ENCODE assay signal across 1 cellular context in genomic region chr20:31698803-31699718, GRCh38.
TF ChIP-seq lines count a peak whose summit lies in the region.

No MANE protein-coding gene starts in this region.

TF ChIP-seq in K562, 482 proteins besides CTCF, POLR2A, EP300 and RAD21 (continued from another document and continues in another):
- TF ChIP-seq REST (CRISPR knock-in tag; IDR thresholded peaks at IDR 0.05; ENCODE audit: low read depth) = no peak
- no peak for TF ChIP-seq CREB5 (CRISPR knock-in tag; IDR thresholded peaks at IDR 0.05)
- TF ChIP-seq EP400 (IDR thresholded peaks at IDR 0.05) = no peak
- no peak for TF ChIP-seq ZNF696 (CRISPR knock-in tag; conservative IDR thresholded peaks at IDR 0.05)
- TF ChIP-seq ZNF217 (CRISPR knock-in tag; IDR thresholded peaks at IDR 0.05) = no peak
- no peak for TF ChIP-seq KLF16 (IDR thresholded peaks at IDR 0.05)
- TF ChIP-seq ZNF449 (CRISPR knock-in tag; IDR thresholded peaks at IDR 0.05) = no peak
- no peak for TF ChIP-seq STAG1 (CRISPR knock-in tag; IDR thresholded peaks at IDR 0.05; ENCODE audit: borderline replicate concordance)
- peak; percentile 23; the same call in 1 of the 2 replicates for TF ChIP-seq NFE2 (IDR thresholded peaks at IDR 0.05; ENCODE audit: low read depth)
- TF ChIP-seq, protein P1, sequence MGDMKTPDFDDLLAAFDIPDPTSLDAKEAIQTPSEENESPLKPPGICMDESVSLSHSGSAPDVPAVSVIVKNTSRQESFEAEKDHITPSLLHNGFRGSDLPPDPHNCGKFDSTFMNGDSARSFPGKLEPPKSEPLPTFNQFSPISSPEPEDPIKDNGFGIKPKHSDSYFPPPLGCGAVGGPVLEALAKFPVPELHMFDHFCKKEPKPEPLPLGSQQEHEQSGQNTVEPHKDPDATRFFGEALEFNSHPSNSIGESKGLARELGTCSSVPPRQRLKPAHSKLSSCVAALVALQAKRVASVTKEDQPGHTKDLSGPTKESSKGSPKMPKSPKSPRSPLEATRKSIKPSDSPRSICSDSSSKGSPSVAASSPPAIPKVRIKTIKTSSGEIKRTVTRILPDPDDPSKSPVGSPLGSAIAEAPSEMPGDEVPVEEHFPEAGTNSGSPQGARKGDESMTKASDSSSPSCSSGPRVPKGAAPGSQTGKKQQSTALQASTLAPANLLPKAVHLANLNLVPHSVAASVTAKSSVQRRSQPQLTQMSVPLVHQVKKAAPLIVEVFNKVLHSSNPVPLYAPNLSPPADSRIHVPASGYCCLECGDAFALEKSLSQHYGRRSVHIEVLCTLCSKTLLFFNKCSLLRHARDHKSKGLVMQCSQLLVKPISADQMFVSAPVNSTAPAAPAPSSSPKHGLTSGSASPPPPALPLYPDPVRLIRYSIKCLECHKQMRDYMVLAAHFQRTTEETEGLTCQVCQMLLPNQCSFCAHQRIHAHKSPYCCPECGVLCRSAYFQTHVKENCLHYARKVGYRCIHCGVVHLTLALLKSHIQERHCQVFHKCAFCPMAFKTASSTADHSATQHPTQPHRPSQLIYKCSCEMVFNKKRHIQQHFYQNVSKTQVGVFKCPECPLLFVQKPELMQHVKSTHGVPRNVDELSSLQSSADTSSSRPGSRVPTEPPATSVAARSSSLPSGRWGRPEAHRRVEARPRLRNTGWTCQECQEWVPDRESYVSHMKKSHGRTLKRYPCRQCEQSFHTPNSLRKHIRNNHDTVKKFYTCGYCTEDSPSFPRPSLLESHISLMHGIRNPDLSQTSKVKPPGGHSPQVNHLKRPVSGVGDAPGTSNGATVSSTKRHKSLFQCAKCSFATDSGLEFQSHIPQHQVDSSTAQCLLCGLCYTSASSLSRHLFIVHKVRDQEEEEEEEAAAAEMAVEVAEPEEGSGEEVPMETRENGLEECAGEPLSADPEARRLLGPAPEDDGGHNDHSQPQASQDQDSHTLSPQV (IDR thresholded peaks at IDR 0.05) = peak; percentile 86
- TF ChIP-seq SIN3A (IDR thresholded peaks at IDR 0.05; ENCODE audit: borderline replicate concordance in 2 of 2, control insufficient read depth in 1 of 2, low read depth in 2 of 2, low read length in 2 of 2) = no peak
- TF ChIP-seq NFIC (IDR thresholded peaks at IDR 0.05) = no peak
- TF ChIP-seq PTTG1 (tag; IDR thresholded peaks at IDR 0.05; ENCODE audit: low read depth) = no peak
- no peak for TF ChIP-seq ZNF778 (CRISPR knock-in tag; IDR thresholded peaks at IDR 0.05)
- no peak for TF ChIP-seq LARP7 (IDR thresholded peaks at IDR 0.05)
- no peak for TF ChIP-seq KLF10 (CRISPR knock-in tag; IDR thresholded peaks at IDR 0.05)
- TF ChIP-seq ZNF639 (CRISPR knock-in tag; conservative IDR thresholded peaks at IDR 0.05 in 1 of 2, IDR thresholded peaks at IDR 0.05 in 1 of 2) = peak in 1 of 2 experiments; percentile 66; a peak in 1 of 4 replicates
- TF ChIP-seq, protein P2, sequence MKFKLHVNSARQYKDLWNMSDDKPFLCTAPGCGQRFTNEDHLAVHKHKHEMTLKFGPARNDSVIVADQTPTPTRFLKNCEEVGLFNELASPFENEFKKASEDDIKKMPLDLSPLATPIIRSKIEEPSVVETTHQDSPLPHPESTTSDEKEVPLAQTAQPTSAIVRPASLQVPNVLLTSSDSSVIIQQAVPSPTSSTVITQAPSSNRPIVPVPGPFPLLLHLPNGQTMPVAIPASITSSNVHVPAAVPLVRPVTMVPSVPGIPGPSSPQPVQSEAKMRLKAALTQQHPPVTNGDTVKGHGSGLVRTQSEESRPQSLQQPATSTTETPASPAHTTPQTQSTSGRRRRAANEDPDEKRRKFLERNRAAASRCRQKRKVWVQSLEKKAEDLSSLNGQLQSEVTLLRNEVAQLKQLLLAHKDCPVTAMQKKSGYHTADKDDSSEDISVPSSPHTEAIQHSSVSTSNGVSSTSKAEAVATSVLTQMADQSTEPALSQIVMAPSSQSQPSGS (CRISPR knock-in tag; IDR thresholded peaks at IDR 0.05) = no peak
- no peak for TF ChIP-seq TFAM (CRISPR knock-in tag; conservative IDR thresholded peaks at IDR 0.05)
- TF ChIP-seq, protein P3, sequence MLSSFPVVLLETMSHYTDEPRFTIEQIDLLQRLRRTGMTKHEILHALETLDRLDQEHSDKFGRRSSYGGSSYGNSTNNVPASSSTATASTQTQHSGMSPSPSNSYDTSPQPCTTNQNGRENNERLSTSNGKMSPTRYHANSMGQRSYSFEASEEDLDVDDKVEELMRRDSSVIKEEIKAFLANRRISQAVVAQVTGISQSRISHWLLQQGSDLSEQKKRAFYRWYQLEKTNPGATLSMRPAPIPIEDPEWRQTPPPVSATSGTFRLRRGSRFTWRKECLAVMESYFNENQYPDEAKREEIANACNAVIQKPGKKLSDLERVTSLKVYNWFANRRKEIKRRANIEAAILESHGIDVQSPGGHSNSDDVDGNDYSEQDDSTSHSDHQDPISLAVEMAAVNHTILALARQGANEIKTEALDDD (IDR thresholded peaks at IDR 0.05) = no peak
- TF ChIP-seq, protein P4, sequence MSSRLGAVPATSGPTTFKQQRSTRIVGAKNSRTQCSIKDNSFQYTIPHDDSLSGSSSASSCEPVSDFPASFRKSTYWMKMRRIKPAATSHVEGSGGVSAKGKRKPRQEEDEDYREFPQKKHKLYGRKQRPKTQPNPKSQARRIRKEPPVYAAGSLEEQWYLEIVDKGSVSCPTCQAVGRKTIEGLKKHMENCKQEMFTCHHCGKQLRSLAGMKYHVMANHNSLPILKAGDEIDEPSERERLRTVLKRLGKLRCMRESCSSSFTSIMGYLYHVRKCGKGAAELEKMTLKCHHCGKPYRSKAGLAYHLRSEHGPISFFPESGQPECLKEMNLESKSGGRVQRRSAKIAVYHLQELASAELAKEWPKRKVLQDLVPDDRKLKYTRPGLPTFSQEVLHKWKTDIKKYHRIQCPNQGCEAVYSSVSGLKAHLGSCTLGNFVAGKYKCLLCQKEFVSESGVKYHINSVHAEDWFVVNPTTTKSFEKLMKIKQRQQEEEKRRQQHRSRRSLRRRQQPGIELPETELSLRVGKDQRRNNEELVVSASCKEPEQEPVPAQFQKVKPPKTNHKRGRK (tag; IDR thresholded peaks at IDR 0.05) = no peak
- no peak for TF ChIP-seq PHTF2 (CRISPR knock-in tag; IDR thresholded peaks at IDR 0.05)
- no peak for TF ChIP-seq HIVEP1 (CRISPR knock-in tag; IDR thresholded peaks at IDR 0.05)
- no peak for TF ChIP-seq ZNF76 (CRISPR knock-in tag; IDR thresholded peaks at IDR 0.05; ENCODE audit: borderline replicate concordance)
- TF ChIP-seq BACH1 (tag; IDR thresholded peaks at IDR 0.05) = peak; percentile 62; the same call in 1 of the 2 replicates
- TF ChIP-seq RFX7 (CRISPR knock-in tag; IDR thresholded peaks at IDR 0.05) = no peak
- TF ChIP-seq ZNF146 (CRISPR knock-in tag; IDR thresholded peaks at IDR 0.05; ENCODE audit: unreplicated experiment) = no peak
- no peak for TF ChIP-seq SETDB1 (IDR thresholded peaks at IDR 0.05; ENCODE audit: low read length)
- TF ChIP-seq U2AF2 (optimal IDR thresholded peaks at IDR 0.05; ENCODE audit: low read depth, low read length) = no peak
- TF ChIP-seq RBM34 (IDR thresholded peaks at IDR 0.05; ENCODE audit: borderline replicate concordance, insufficient read depth, low read length) = no peak
- TF ChIP-seq POLR2G (IDR thresholded peaks at IDR 0.05; ENCODE audit: low read depth, low read length) = no peak
- TF ChIP-seq, protein P5, sequence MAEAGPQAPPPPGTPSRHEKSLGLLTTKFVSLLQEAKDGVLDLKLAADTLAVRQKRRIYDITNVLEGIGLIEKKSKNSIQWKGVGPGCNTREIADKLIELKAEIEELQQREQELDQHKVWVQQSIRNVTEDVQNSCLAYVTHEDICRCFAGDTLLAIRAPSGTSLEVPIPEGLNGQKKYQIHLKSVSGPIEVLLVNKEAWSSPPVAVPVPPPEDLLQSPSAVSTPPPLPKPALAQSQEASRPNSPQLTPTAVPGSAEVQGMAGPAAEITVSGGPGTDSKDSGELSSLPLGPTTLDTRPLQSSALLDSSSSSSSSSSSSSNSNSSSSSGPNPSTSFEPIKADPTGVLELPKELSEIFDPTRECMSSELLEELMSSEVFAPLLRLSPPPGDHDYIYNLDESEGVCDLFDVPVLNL (CRISPR knock-in tag; IDR thresholded peaks at IDR 0.05; ENCODE audit: low read depth) = no peak
- no peak for TF ChIP-seq CEBPB (tag; IDR thresholded peaks at IDR 0.05)
- peak; percentile 27; the same call in 1 of the 2 replicates for TF ChIP-seq ZNF311 (CRISPR knock-in tag; IDR thresholded peaks at IDR 0.05)
- no peak for TF ChIP-seq L3MBTL2 (IDR thresholded peaks at IDR 0.05)
- TF ChIP-seq SLC30A9 (CRISPR knock-in tag; IDR thresholded peaks at IDR 0.05) = no peak
- no peak for TF ChIP-seq ELF2 (CRISPR knock-in tag; IDR thresholded peaks at IDR 0.05)
- TF ChIP-seq ELF1 (tag; IDR thresholded peaks at IDR 0.05) = peak; percentile 78
- TF ChIP-seq CTBP1 (IDR thresholded peaks at IDR 0.05; ENCODE audit: borderline replicate concordance) = peak; percentile 65; the same call in 1 of the 2 replicates
- TF ChIP-seq MAFK (IDR thresholded peaks at IDR 0.05; ENCODE audit: low read length) = peak; percentile 66
- no peak for TF ChIP-seq ARNT (IDR thresholded peaks at IDR 0.05)
- TF ChIP-seq ATF1 (CRISPR knock-in tag; IDR thresholded peaks at IDR 0.05) = no peak
- TF ChIP-seq ATF1 (tag; IDR thresholded peaks at IDR 0.05) = peak; percentile 25; the same call in 1 of the 2 replicates
- TF ChIP-seq WHSC1 (IDR thresholded peaks at IDR 0.05; ENCODE audit: low read length) = no peak
- no peak for TF ChIP-seq ZNF324 (CRISPR knock-in tag; IDR thresholded peaks at IDR 0.05)
- TF ChIP-seq ZNF589 (CRISPR knock-in tag; IDR thresholded peaks at IDR 0.05; ENCODE audit: low read depth) = peak; percentile 92
- no peak for TF ChIP-seq PURB (CRISPR knock-in tag; IDR thresholded peaks at IDR 0.05; ENCODE audit: low read depth)
- peak; percentile 23; the same call in 1 of the 2 replicates for TF ChIP-seq SMARCE1 (IDR thresholded peaks at IDR 0.05)
- no peak for TF ChIP-seq MAFF (IDR thresholded peaks at IDR 0.05; ENCODE audit: low read length)
- TF ChIP-seq HNRNPK (IDR thresholded peaks at IDR 0.05; ENCODE audit: low read depth, low read length, poor library complexity, severe bottlenecking) = no peak
- no peak for TF ChIP-seq ZNF507 (tag; conservative IDR thresholded peaks at IDR 0.05)
- TF ChIP-seq KDM5B (IDR thresholded peaks at IDR 0.05; ENCODE audit: insufficient replicate concordance, low read depth, low read length) = no peak
- no peak for TF ChIP-seq ZNF766 (CRISPR knock-in tag; conservative IDR thresholded peaks at IDR 0.05)
- no peak for TF ChIP-seq NR2C2 (CRISPR knock-in tag; IDR thresholded peaks at IDR 0.05)
- peak; percentile 61 for TF ChIP-seq NR2C2 (tag; IDR thresholded peaks at IDR 0.05)
- no peak for TF ChIP-seq KDM4B (IDR thresholded peaks at IDR 0.05; ENCODE audit: borderline replicate concordance in 2 of 2, low read depth in 1 of 2)
